8 cellular contexts compared by ENCODE assay signal in the genomic region with DNA sequence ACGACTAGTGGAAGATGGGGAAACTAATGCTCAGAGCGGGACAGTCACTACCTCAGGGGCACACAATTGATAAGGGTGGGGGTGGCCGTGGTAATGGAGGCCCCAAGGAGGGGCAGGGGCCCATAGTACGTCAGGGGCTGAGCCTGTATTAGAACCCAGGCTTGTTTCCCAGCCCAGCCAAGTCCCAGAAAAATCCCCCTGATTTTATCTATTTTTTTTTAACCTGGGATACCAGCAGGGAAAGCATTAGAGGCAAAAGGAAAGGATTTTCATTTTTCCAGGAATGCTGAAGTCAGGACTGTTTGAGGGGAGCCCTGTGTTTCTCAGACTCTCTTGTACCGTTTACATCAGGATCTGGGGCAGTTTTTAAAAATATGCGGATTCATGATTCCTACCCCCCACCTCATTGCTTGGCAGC. TPM values are rescaled to one million over a fixed set of nuclear protein-coding genes. Genes with fewer than 3 reads are reported as not detected.
DNase-seq lines count a peak whose midpoint lies in the region; ATAC-seq and TF ChIP-seq lines count a peak whose summit lies in the region.

No MANE protein-coding gene starts in this region.

- intact Hi-C loops in heart left ventricle (cut with DNase I) (loop anchor here in 3 of 10 donors (1.0 to 10.0 kb wide), 2 partner anchors 82 to 139 kb away; a partner anchor contains a TSS), Right ventricle myocardium inferior (cut with DNase I) (loop anchor here (10.0 kb wide), 1 partner anchor 319 kb away; a partner anchor contains a TSS), uterus (cut with DNase I; ENCODE audit: low total_unique reads) (loop anchor here (5.0 kb wide), 1 partner anchor 84 kb away; a partner anchor contains a TSS)

- H3K27ac Mint-ChIP-seq in brain: peak overlapping the region; percentile 98 to 99 (median 99)

- no peak for TF ChIP-seq POLR2A in heart left ventricle (IDR thresholded peaks at IDR 0.05)
- TF ChIP-seq POLR2A in uterus (IDR thresholded peaks at IDR 0.05): no peak

- H3K27me3 Mint-ChIP-seq in brain: peaks cover 10% of the 10 kb centered on the region

- ATAC-seq in heart left ventricle (no peak), Right ventricle myocardium inferior (no peak), GM21528 (IDR thresholded peaks at IDR 0.05; ENCODE audit: low FRiP score, unreplicated experiment) (no peak), HG02870 (IDR thresholded peaks at IDR 0.05; ENCODE audit: unreplicated experiment) (no peak)

- peak overlapping the region; percentile 1 for H3K18ac ChIP-seq in mesendoderm (ENCODE audit: low read length)

- TF ChIP-seq CTCF in heart left ventricle (IDR thresholded peaks at IDR 0.05) (peak in 3 of 12 donors; percentile 1 to 40 (median 23)), brain (conservative IDR thresholded peaks at IDR 0.05) (peak; percentile 39 to 62), uterus (IDR thresholded peaks at IDR 0.05) (no peak)

- H3K36me3 ChIP-seq in heart left ventricle (peaks cover 0 to 7% (median 0%) of the 10 kb centered on the region in 9 donors), mesendoderm (ENCODE audit: control insufficient read depth, insufficient read depth, low read length) (no peaks in the 10 kb centered on the region), uterus (no peaks in the 10 kb centered on the region)

- H3K36me3 Mint-ChIP-seq in brain: no peaks in the 10 kb centered on the region

- peak overlapping the region; percentile 69 for H3K4me2 ChIP-seq in mesendoderm (ENCODE audit: low read length)

- H3K4me3 ChIP-seq in heart left ventricle (peak overlapping the region; percentile 42 to 85 (median 70)), mesendoderm (ENCODE audit: low read length) (no peak overlapping the region), uterus (peak overlapping the region; percentile 64 to 84)

- H3K27ac ChIP-seq in heart left ventricle (peak overlapping the region; percentile 84 to 96 (median 94)), mesendoderm (ENCODE audit: low read depth, low read length) (no peak overlapping the region), uterus (peak overlapping the region; percentile 91 to 92)

- peak overlapping the region; percentile 95 to 97 (median 97) for H3K4me3 Mint-ChIP-seq in brain

- H4K5ac ChIP-seq in mesendoderm (ENCODE audit: low read length): no peak overlapping the region

- H3K9ac ChIP-seq in mesendoderm (ENCODE audit: low read length): peak overlapping the region; percentile 56

- no peak overlapping the region for H2BK120ac ChIP-seq in mesendoderm (ENCODE audit: low read depth, low read length)

- H3K79me1 ChIP-seq in mesendoderm (ENCODE audit: low read length): no peaks in the 10 kb centered on the region

- H3K4me1 ChIP-seq in heart left ventricle (peaks cover 0 to 36% (median 22%) of the 10 kb centered on the region in 12 donors), mesendoderm (ENCODE audit: control insufficient read depth, low read depth, low read length) (peaks cover 2% of the 10 kb centered on the region), uterus (no peaks in the 10 kb centered on the region)

- H3K4me1 Mint-ChIP-seq in brain: peaks cover 63% of the 10 kb centered on the region

- DNase-seq in heart left ventricle (no peak), Right ventricle myocardium inferior (ENCODE audit: missing footprints) (no peak), mesendoderm (no peak), uterus (no peak), NCI-H2227 treated with DMSO at 0.1 percent for 48 hours (lab: John Stamatoyannopoulos, UW) (no peak)

- H3K23ac ChIP-seq in mesendoderm (ENCODE audit: low read length): no peak overlapping the region

- H3K56ac ChIP-seq in mesendoderm (ENCODE audit: low read length): peak overlapping the region; percentile 89

- 15 to 23% (median 18%) methylated on average over 6 of the region's 6 CpGs for WGBS in heart left ventricle, 4 donors
- no CpG with 5 or more reads among the region's 6 CpGs for WGBS in mesendoderm (ENCODE audit: extremely low coverage, insufficient coverage, low lambda C conversion rate)

- no peak overlapping the region for H2AK5ac ChIP-seq in mesendoderm (ENCODE audit: low read length)

- no peak overlapping the region for H2BK5ac ChIP-seq in mesendoderm (ENCODE audit: low read length)

- no peaks in the 10 kb centered on the region for H3K9me3 ChIP-seq in heart left ventricle
- no peaks in the 10 kb centered on the region for H3K9me3 ChIP-seq in uterus

- H3K9me3 Mint-ChIP-seq in brain: peaks cover 0 to 4% (median 0%) of the 10 kb centered on the region in 5 experiments

- H4K8ac ChIP-seq in mesendoderm (ENCODE audit: low read depth, low read length): no peak overlapping the region

- H3K79me2 ChIP-seq in mesendoderm (ENCODE audit: control insufficient read depth, insufficient read depth, low read length): no peaks in the 10 kb centered on the region

- H2BK15ac ChIP-seq in mesendoderm (replicated peaks; ENCODE audit: low read depth): no peak overlapping the region

- no peak overlapping the region for H3K4ac ChIP-seq in mesendoderm (ENCODE audit: low read depth, low read length)

- H3K27me3 ChIP-seq in heart left ventricle: no peaks in the 10 kb centered on the region
- H3K27me3 ChIP-seq in mesendoderm (ENCODE audit: insufficient read depth, low read length, poor library complexity): no peaks in the 10 kb centered on the region
- no peaks in the 10 kb centered on the region for H3K27me3 ChIP-seq in uterus

RNA-seq across cellular contexts. Expression of a gene that starts 0.4 kb away (rescaled TPM):
- total RNA-seq in heart left ventricle (100 to 1,000 TPM in 7 of 9 donors, 10 to 100 TPM in 2; 50.7 to 306 (median 144) TPM), Right ventricle myocardium inferior (230 TPM), uterus (1 to 10 TPM in 1 of 4 donors, under 1 TPM in 2, not detected in 1; 0.41 to 3.0 (median 0.51) TPM)
- polyA plus RNA-seq in heart left ventricle (100 to 1,000 TPM in 1 of 2 donors, 10 to 100 TPM in 1; 12.8 to 448 TPM), brain (ENCODE audit: insufficient read depth, low read depth, low replicate concordance) (6.3 TPM)
- 0.10 TPM for polyA plus RNA-seq in mesendoderm (2013, experiment 1 of 2)
- polyA plus RNA-seq in mesendoderm (2013, experiment 2 of 2): 0.17 TPM

RNA-seq across cellular contexts. Expression of a gene that starts 0.4 kb away (rescaled TPM):
- total RNA-seq in heart left ventricle (10 to 100 TPM; 17.8 to 38.1 (median 26.8) TPM), Right ventricle myocardium inferior (17.6 TPM), uterus (10 to 100 TPM in 3 of 4 donors, 1 to 10 TPM in 1; 3.8 to 47.2 (median 16.5) TPM)
- polyA plus RNA-seq in heart left ventricle (10 to 100 TPM; 32.3 to 38.7 TPM), brain (ENCODE audit: insufficient read depth, low read depth, low replicate concordance) (107 TPM)
- 24.1 TPM for polyA plus RNA-seq in mesendoderm (2013, experiment 1 of 2)
- 24.0 TPM for polyA plus RNA-seq in mesendoderm (2013, experiment 2 of 2)

Comparison
In these comparisons a context has a peak if more than half of its experiments do, and no peak if none do; other contexts are left out.
1. CTCF ChIP-seq: peak in brain (2 of 2); none in uterus (0 of 4).
2. RNA of a gene that starts 0.4 kb away (total RNA-seq): 230 TPM in Right ventricle myocardium inferior (single experiment) and 50.7 to 306 TPM in heart left ventricle; 0.41 to 3.0 TPM in uterus; every median in the first group is over 10 times any median in the second.